In genomic region chr12:29725587-29726320, GRCh38 we compare ENCODE assay signal across 8 cellular contexts. TPM values are rescaled to one million over a fixed set of nuclear protein-coding genes. Genes with fewer than 3 reads are reported as not detected.
DNase-seq lines count a peak whose midpoint lies in the region; ATAC-seq lines count a peak whose summit lies in the region.

No MANE protein-coding gene starts in this region.

- H3K27me3 Mint-ChIP-seq in T-helper 17 cell, result peaks cover 6% of the 10 kb centered on the region

- H3K36me3 Mint-ChIP-seq in T-helper 17 cell (ENCODE audit: low read depth), result no peaks in the 10 kb centered on the region
- no peaks in the 10 kb centered on the region for H3K36me3 Mint-ChIP-seq in stimulated activated effector memory CD8-positive, alpha-beta T cell treated with anti-CD3 and anti-CD28 coated beads, Interleukin-12 subunit alpha, Interleukin-12 subunit beta, amount 100 ng/mL, for 72 hours

- intact Hi-C loops in Right ventricle myocardium superior (cut with DNase I) (no loop called here), sciatic nerve (cut with DNase I) (no loop called here)

- H3K27ac Mint-ChIP-seq in T-helper 17 cell, result no peak overlapping the region
- H3K27ac Mint-ChIP-seq in stimulated activated effector memory CD8-positive, alpha-beta T cell treated with anti-CD3 and anti-CD28 coated beads, Interleukin-12 subunit alpha, Interleukin-12 subunit beta, amount 100 ng/mL, for 72 hours, result no peak overlapping the region

- peaks cover 41% of the 10 kb centered on the region for H3K4me1 ChIP-seq in SJCRH30

- H3K9me3 ChIP-seq in SJCRH30 (replicated peaks) (no peaks in the 10 kb centered on the region), T-helper 17 cell (ENCODE audit: control insufficient read depth, low read length, poor library complexity, severe bottlenecking) (no peaks in the 10 kb centered on the region)

- ATAC-seq in GM18907 (IDR thresholded peaks at IDR 0.05; ENCODE audit: unreplicated experiment), result peak; percentile 50
- ATAC-seq in Right ventricle myocardium superior (ENCODE audit: poor library complexity), result peak; percentile 93
- peak; percentile 89 for ATAC-seq in sciatic nerve
- no peak for ATAC-seq in HG02610 (IDR thresholded peaks at IDR 0.05; ENCODE audit: unreplicated experiment)
- ATAC-seq in T-helper 17 cell, result no peak
- ATAC-seq in HG02623 (IDR thresholded peaks at IDR 0.05; ENCODE audit: unreplicated experiment), result no peak
- no peak for ATAC-seq in stimulated activated effector memory CD8-positive, alpha-beta T cell treated with anti-CD3 and anti-CD28 coated beads, Interleukin-12 subunit alpha, Interleukin-12 subunit beta, amount 100 ng/mL, for 72 hours

- H3K4me1 Mint-ChIP-seq in T-helper 17 cell, result no peaks in the 10 kb centered on the region
- H3K4me1 Mint-ChIP-seq in stimulated activated effector memory CD8-positive, alpha-beta T cell treated with anti-CD3 and anti-CD28 coated beads, Interleukin-12 subunit alpha, Interleukin-12 subunit beta, amount 100 ng/mL, for 72 hours, result no peaks in the 10 kb centered on the region

- H3K9me3 Mint-ChIP-seq in stimulated activated effector memory CD8-positive, alpha-beta T cell treated with anti-CD3 and anti-CD28 coated beads, Interleukin-12 subunit alpha, Interleukin-12 subunit beta, amount 100 ng/mL, for 72 hours, result peaks cover 3% of the 10 kb centered on the region

- peak overlapping the region; percentile 11; the same call in 1 of the 2 replicates for H3K27ac ChIP-seq in SJCRH30

- no peak overlapping the region for H3K4me3 ChIP-seq in SJCRH30

- no peaks in the 10 kb centered on the region for H3K27me3 ChIP-seq in SJCRH30

- peaks cover 27% of the 10 kb centered on the region for H3K36me3 ChIP-seq in SJCRH30

- H3K4me3 Mint-ChIP-seq in T-helper 17 cell, result no peak overlapping the region
- H3K4me3 Mint-ChIP-seq in stimulated activated effector memory CD8-positive, alpha-beta T cell treated with anti-CD3 and anti-CD28 coated beads, Interleukin-12 subunit alpha, Interleukin-12 subunit beta, amount 100 ng/mL, for 72 hours, result no peak overlapping the region

- DNase-seq in SJCRH30 (peak; percentile 60 to 66), Right ventricle myocardium superior (peak; percentile 75), sciatic nerve (ENCODE audit: low spot score) (peak; percentile 66), T-helper 17 cell (no peak)
- DNase-seq in stimulated activated effector memory CD8-positive, alpha-beta T cell treated with anti-CD3 and anti-CD28 coated beads, Interleukin-12 subunit alpha, Interleukin-12 subunit beta, amount 100 ng/mL, for 72 hours (ENCODE audit: low spot score in 2 of 2), result no peak

RNA-seq across cellular contexts. Expression of gene TMTC1, which starts 58.0 kb away (rescaled TPM):
- total RNA-seq in SJCRH30 (2014; rRNA removed; shearing (Covaris generic)), result 121 and 129 TPM in 2 replicates
- 29.1 TPM for total RNA-seq in Right ventricle myocardium superior
- total RNA-seq in sciatic nerve, result 164 TPM
- under 1 TPM in 1 of 2 donors, not detected in 1; 0.40 TPM for total RNA-seq in T-helper 17 cell

Comparison
In these comparisons a context has a peak if more than half of its experiments do, and no peak if none do; other contexts are left out.
1. ATAC-seq: peak in GM18907 (single experiment), Right ventricle myocardium superior (single experiment) and sciatic nerve (single experiment); none in HG02610 (single experiment), T-helper 17 cell (single experiment), HG02623 (single experiment) and stimulated activated effector memory CD8-positive, alpha-beta T cell treated with anti-CD3 and anti-CD28 coated beads, Interleukin-12 subunit alpha, Interleukin-12 subunit beta, amount 100 ng/mL, for 72 hours (single experiment).
2. DNase-seq: peak in SJCRH30 (2 of 2), Right ventricle myocardium superior (single experiment) and sciatic nerve (single experiment); none in T-helper 17 cell (0 of 3) and stimulated activated effector memory CD8-positive, alpha-beta T cell treated with anti-CD3 and anti-CD28 coated beads, Interleukin-12 subunit alpha, Interleukin-12 subunit beta, amount 100 ng/mL, for 72 hours (0 of 2).
3. RNA of gene TMTC1, which starts 58.0 kb away (total RNA-seq): 164 TPM in sciatic nerve (single experiment), 121 to 129 TPM in SJCRH30 and 29.1 TPM in Right ventricle myocardium superior (single experiment); 0.40 TPM in T-helper 17 cell; every median in the first group is over 10 times any median in the second.